22 cellular contexts compared by ENCODE assay signal in genomic region chr3:189794518-189794917, GRCh38.
"Had no signal": no experiment of that assay in that cellular context is flagged by ENCODE, and none has a peak within 500 bp of the region (broad histone marks: within the 10 kb centered on the region; RNA-seq: fewer than 3 reads in every experiment).

No MANE protein-coding gene starts in this region.

- H3K9me3 ChIP-seq: heart left ventricle, left ventricle myocardium inferior, sigmoid colon, spleen, upper lobe of right lung had no signal

- H3K36me3 ChIP-seq: heart left ventricle, left ventricle myocardium inferior, sigmoid colon, spleen, upper lobe of right lung had no signal

- FAIRE-seq: frontal cortex had no signal

- H3K27me3 Mint-ChIP-seq: activated naive CD4-positive, alpha-beta T cell treated with anti-CD3 and anti-CD28 coated beads, Interleukin-2, amount 10 ng/mL, durations not matched to agents 7 days and 5 days; stimulated activated memory B cell treated with anti-CD40 and anti-IgM and Interleukin-4, amounts not matched to agents 10 μg/mL and 1 μg/mL and 100 μg/mL, for 72 hours had no signal

- H3K4me1 ChIP-seq: heart left ventricle, left ventricle myocardium inferior, sigmoid colon, spleen, upper lobe of right lung had no signal

- H3K27ac Mint-ChIP-seq: activated CD4-positive, alpha-beta T cell treated with anti-CD3 and anti-CD28 coated beads, Interleukin-2, amount 10 ng/mL, durations not matched to agents 24 days and 14 days; activated CD8-positive, alpha-beta T cell treated with anti-CD3 and anti-CD28 coated beads for 36 hours; activated naive CD4-positive, alpha-beta T cell treated with anti-CD3 and anti-CD28 coated beads, Interleukin-2, amount 10 ng/mL, durations not matched to agents 7 days and 5 days; activated naive CD8-positive, alpha-beta T cell treated with anti-CD3 and anti-CD28 coated beads, Interleukin-2, amount 50 U/mL, for 24 hours; activated T-cell treated with anti-CD3 and anti-CD28 coated beads, Interleukin-2, amount 50 U/mL, for 24 hours; brain; effector memory CD8-positive, alpha-beta T cell; stimulated activated memory B cell treated with anti-CD40 and anti-IgM and Interleukin-4, amounts not matched to agents 10 μg/mL and 1 μg/mL and 100 μg/mL, for 72 hours had no signal

- H3K4me3 Mint-ChIP-seq: activated CD4-positive, alpha-beta T cell treated with anti-CD3 and anti-CD28 coated beads, Interleukin-2, amount 10 ng/mL, durations not matched to agents 24 days and 14 days; activated CD8-positive, alpha-beta T cell treated with anti-CD3 and anti-CD28 coated beads for 36 hours; activated naive CD4-positive, alpha-beta T cell treated with anti-CD3 and anti-CD28 coated beads, Interleukin-2, amount 10 ng/mL, durations not matched to agents 7 days and 5 days; activated naive CD8-positive, alpha-beta T cell treated with anti-CD3 and anti-CD28 coated beads, Interleukin-2, amount 50 U/mL, for 24 hours; activated T-cell treated with anti-CD3 and anti-CD28 coated beads, Interleukin-2, amount 50 U/mL, for 24 hours; brain; effector memory CD8-positive, alpha-beta T cell; stimulated activated memory B cell treated with anti-CD40 and anti-IgM and Interleukin-4, amounts not matched to agents 10 μg/mL and 1 μg/mL and 100 μg/mL, for 72 hours had no signal

- H3K4me3 ChIP-seq: heart left ventricle, left ventricle myocardium inferior, sigmoid colon, spleen, upper lobe of right lung had no signal

- H3K36me3 Mint-ChIP-seq: activated naive CD4-positive, alpha-beta T cell treated with anti-CD3 and anti-CD28 coated beads, Interleukin-2, amount 10 ng/mL, durations not matched to agents 7 days and 5 days; brain; stimulated activated memory B cell treated with anti-CD40 and anti-IgM and Interleukin-4, amounts not matched to agents 10 μg/mL and 1 μg/mL and 100 μg/mL, for 72 hours had no signal

- H3K27ac ChIP-seq: heart left ventricle, left ventricle myocardium inferior, sigmoid colon, spleen, upper lobe of right lung had no signal

- ATAC-seq: activated CD8-positive, alpha-beta T cell treated with anti-CD3 and anti-CD28 coated beads for 36 hours; activated naive CD8-positive, alpha-beta T cell treated with anti-CD3 and anti-CD28 coated beads, Interleukin-2, amount 50 U/mL, for 24 hours; effector memory CD8-positive, alpha-beta T cell; heart left ventricle; stimulated activated memory B cell treated with anti-CD40 and anti-IgM and Interleukin-4, amounts not matched to agents 10 μg/mL and 1 μg/mL and 100 μg/mL, for 72 hours; upper lobe of right lung had no signal

- H3K27me3 ChIP-seq: heart left ventricle, sigmoid colon, spleen, upper lobe of right lung had no signal

- DNase-seq: activated CD4-positive, alpha-beta T cell treated with anti-CD3 and anti-CD28 coated beads, Interleukin-2, amount 10 ng/mL, durations not matched to agents 24 days and 14 days; activated CD4-positive, CD25-positive, alpha-beta regulatory T cell; activated CD8-positive, alpha-beta T cell treated with anti-CD3 and anti-CD28 coated beads for 36 hours; activated naive CD4-positive, alpha-beta T cell treated with anti-CD3 and anti-CD28 coated beads, Interleukin-2, amount 10 ng/mL, durations not matched to agents 7 days and 5 days; activated naive CD8-positive, alpha-beta T cell treated with anti-CD3 and anti-CD28 coated beads, Interleukin-2, amount 50 U/mL, for 24 hours; activated T-cell treated with anti-CD3 and anti-CD28 coated beads, Interleukin-2, amount 50 U/mL, for 24 hours; anterior cingulate cortex; caudate nucleus; effector memory CD8-positive, alpha-beta T cell; heart left ventricle; kidney glomerular epithelial cell; left ventricle myocardium inferior; occipital lobe; posterior cingulate gyrus; sigmoid colon; spleen; stimulated activated CD4-positive, alpha-beta T cell treated with anti-CD3 and anti-CD28 coated beads, Interleukin-4, amount 100 ng/mL, for 4 hours; T1000; upper lobe of right lung had no signal

- H3K9me3 Mint-ChIP-seq: activated CD8-positive, alpha-beta T cell treated with anti-CD3 and anti-CD28 coated beads for 36 hours; activated naive CD4-positive, alpha-beta T cell treated with anti-CD3 and anti-CD28 coated beads, Interleukin-2, amount 10 ng/mL, durations not matched to agents 7 days and 5 days; activated naive CD8-positive, alpha-beta T cell treated with anti-CD3 and anti-CD28 coated beads, Interleukin-2, amount 50 U/mL, for 24 hours; activated T-cell treated with anti-CD3 and anti-CD28 coated beads, Interleukin-2, amount 50 U/mL, for 24 hours; brain; effector memory CD8-positive, alpha-beta T cell; stimulated activated memory B cell treated with anti-CD40 and anti-IgM and Interleukin-4, amounts not matched to agents 10 μg/mL and 1 μg/mL and 100 μg/mL, for 72 hours had no signal
